In genomic region chr3:138398791-138399575, GRCh38 we compare ENCODE assay signal across 16 cellular contexts. TPM values are rescaled to one million over a fixed set of nuclear protein-coding genes. Genes with fewer than 3 reads are reported as not detected.
DNase-seq lines count a peak whose midpoint lies in the region; ATAC-seq and TF ChIP-seq lines count a peak whose summit lies in the region.
"Had no signal": no experiment of that assay in that cellular context is flagged by ENCODE, and none has a peak within 500 bp of the region (broad histone marks: within the 10 kb centered on the region; RNA-seq: fewer than 3 reads in every experiment).

No MANE protein-coding gene starts in this region.

- 91 to 92% methylated on average over 5 to 11 of the region's 11 CpGs for WGBS in endodermal cell (ENCODE audit: insufficient coverage in 1 of 2, insufficient read length in 1 of 2), 2 experiments

- DNase-seq in Right ventricle myocardium inferior (ENCODE audit: missing footprints) (no peak), cardiac septum (ENCODE audit: low spot score) (no peak), endodermal cell (peak; percentile 24), left lobe of liver (ENCODE audit: low spot score) (no peak)
- no peak for DNase-seq in activated T-cell treated with anti-CD3 and anti-CD28 coated beads, Interleukin-2, amount 50 U/mL, for 4 hours
- no peak for DNase-seq in central memory CD4-positive, alpha-beta T cell
- DNase-seq: AML-193, Calu3, GF-D8, GOT3, HFFc6, KG1, NCI-H1105, NCI-H524, SK-N-SH had no signal

- no peaks in the 10 kb centered on the region for H3K4me1 ChIP-seq in endodermal cell (ENCODE audit: control insufficient read depth, insufficient read depth, low read length)

- no peak overlapping the region for H3K27ac ChIP-seq in endodermal cell (ENCODE audit: low read depth, low read length)

- no peaks in the 10 kb centered on the region for H3K9me3 Mint-ChIP-seq in endodermal cell
- H3K9me3 Mint-ChIP-seq in activated T-cell treated with anti-CD3 and anti-CD28 coated beads, Interleukin-2, amount 50 U/mL, for 4 hours = no peaks in the 10 kb centered on the region
- H3K9me3 Mint-ChIP-seq: HFFc6 had no signal

- H3K27me3 ChIP-seq in endodermal cell (ENCODE audit: control insufficient read depth, insufficient read depth, low read length, poor library complexity, severe bottlenecking) = no peaks in the 10 kb centered on the region

- no peak overlapping the region for H3K27ac Mint-ChIP-seq in endodermal cell
- H3K27ac Mint-ChIP-seq: HFFc6 had no signal

- no peaks in the 10 kb centered on the region for H3K27me3 Mint-ChIP-seq in endodermal cell (ENCODE audit: insufficient read depth)
- H3K27me3 Mint-ChIP-seq in activated T-cell treated with anti-CD3 and anti-CD28 coated beads, Interleukin-2, amount 50 U/mL, for 4 hours (ENCODE audit: low read depth) = peaks cover 1% of the 10 kb centered on the region

- H3K4me3 ChIP-seq in endodermal cell (ENCODE audit: low read length) = no peak overlapping the region

- no peaks in the 10 kb centered on the region for H3K9me3 ChIP-seq in endodermal cell (ENCODE audit: control insufficient read depth, low read length)
- H3K9me3 ChIP-seq: SK-N-SH had no signal

- ATAC-seq in Right ventricle myocardium inferior = peak; percentile 7
- peak; percentile 53 for ATAC-seq in left lobe of liver
- no peak for ATAC-seq in activated T-cell treated with anti-CD3 and anti-CD28 coated beads, Interleukin-2, amount 50 U/mL, for 4 hours
- ATAC-seq in HG02885 (IDR thresholded peaks at IDR 0.05; ENCODE audit: poor library complexity, unreplicated experiment) = no peak

- TF ChIP-seq CTCF in endodermal cell (conservative IDR thresholded peaks at IDR 0.05) = no peak

- H3K4me1 Mint-ChIP-seq in endodermal cell = peaks cover 5% of the 10 kb centered on the region
- H3K4me1 Mint-ChIP-seq in activated T-cell treated with anti-CD3 and anti-CD28 coated beads, Interleukin-2, amount 50 U/mL, for 4 hours (ENCODE audit: low read depth) = no peaks in the 10 kb centered on the region

- intact Hi-C loops in Right ventricle myocardium inferior (cut with DNase I) (loop anchor here (5.0 kb wide), 1 partner anchor 37 kb away; no protein-coding TSS in a partner anchor), cardiac septum (cut with DNase I) (loop anchor here (5.0 kb wide), 1 partner anchor 52 kb away; the partner anchor contains the start of gene MRAS)

- H3K36me3 Mint-ChIP-seq in endodermal cell (ENCODE audit: low read depth) = peaks cover 3% of the 10 kb centered on the region
- H3K36me3 Mint-ChIP-seq in activated T-cell treated with anti-CD3 and anti-CD28 coated beads, Interleukin-2, amount 50 U/mL, for 4 hours (ENCODE audit: insufficient read depth) = no peaks in the 10 kb centered on the region

- no peak overlapping the region for H3K4me3 Mint-ChIP-seq in endodermal cell
- no peak overlapping the region for H3K4me3 Mint-ChIP-seq in activated T-cell treated with anti-CD3 and anti-CD28 coated beads, Interleukin-2, amount 50 U/mL, for 4 hours
- H3K4me3 Mint-ChIP-seq: HFFc6 had no signal

- H3K36me3 ChIP-seq in endodermal cell (ENCODE audit: control insufficient read depth, insufficient read depth, low read length) = no peaks in the 10 kb centered on the region

- no peak overlapping the region for H3K9ac ChIP-seq in endodermal cell (ENCODE audit: extremely low read depth, low read length, poor library complexity, severe bottlenecking)
- H3K9ac ChIP-seq: SK-N-SH had no signal

RNA-seq across cellular contexts. Expression of gene ESYT3, which starts 35.4 kb away (rescaled TPM):
- total RNA-seq in Right ventricle myocardium inferior (1.4 TPM), cardiac septum (2.4 TPM), endodermal cell (10 to 100 TPM in 1 of 2 donors, 1 to 10 TPM in 1; 7.7 to 10.2 TPM), left lobe of liver (0.20 TPM)
- polyA plus RNA-seq in endodermal cell (2013, experiment 1 of 2) = 1.5 TPM
- polyA plus RNA-seq in endodermal cell (2013, experiment 2 of 2) = 0.70 TPM
- under 1 TPM; 0.05 to 0.19 (median 0.13) TPM for total RNA-seq in activated T-cell treated with anti-CD3 and anti-CD28 coated beads, Interleukin-2, amount 50 U/mL, for 4 hours

RNA-seq across cellular contexts. Expression of gene MRAS, which starts 50.6 kb away (rescaled TPM):
- 396 TPM for total RNA-seq in Right ventricle myocardium inferior
- 327 TPM for total RNA-seq in cardiac septum
- total RNA-seq in endodermal cell = 10 to 100 TPM; 12.8 to 16.1 TPM
- 24.2 TPM for polyA plus RNA-seq in endodermal cell (2013, experiment 1 of 2)
- polyA plus RNA-seq in endodermal cell (2013, experiment 2 of 2) = 24.6 TPM
- total RNA-seq in left lobe of liver = 6.1 TPM
- under 1 TPM; 0.19 to 0.56 (median 0.34) TPM for total RNA-seq in activated T-cell treated with anti-CD3 and anti-CD28 coated beads, Interleukin-2, amount 50 U/mL, for 4 hours

Comparison
In these comparisons a context has a peak if more than half of its experiments do, and no peak if none do; other contexts are left out.
1. ATAC-seq: peak in Right ventricle myocardium inferior (single experiment) and left lobe of liver (single experiment); none in activated T-cell treated with anti-CD3 and anti-CD28 coated beads, Interleukin-2, amount 50 U/mL, for 4 hours (0 of 2) and HG02885 (single experiment).
2. RNA of gene MRAS, which starts 50.6 kb away (total RNA-seq): 396 TPM in Right ventricle myocardium inferior (single experiment) and 327 TPM in cardiac septum (single experiment); 12.8 to 16.1 TPM in endodermal cell, 6.1 TPM in left lobe of liver (single experiment) and 0.19 to 0.56 TPM in activated T-cell treated with anti-CD3 and anti-CD28 coated beads, Interleukin-2, amount 50 U/mL, for 4 hours; every median in the first group is over 10 times any median in the second.